8 cellular contexts compared by ENCODE assay signal in the genomic region with DNA sequence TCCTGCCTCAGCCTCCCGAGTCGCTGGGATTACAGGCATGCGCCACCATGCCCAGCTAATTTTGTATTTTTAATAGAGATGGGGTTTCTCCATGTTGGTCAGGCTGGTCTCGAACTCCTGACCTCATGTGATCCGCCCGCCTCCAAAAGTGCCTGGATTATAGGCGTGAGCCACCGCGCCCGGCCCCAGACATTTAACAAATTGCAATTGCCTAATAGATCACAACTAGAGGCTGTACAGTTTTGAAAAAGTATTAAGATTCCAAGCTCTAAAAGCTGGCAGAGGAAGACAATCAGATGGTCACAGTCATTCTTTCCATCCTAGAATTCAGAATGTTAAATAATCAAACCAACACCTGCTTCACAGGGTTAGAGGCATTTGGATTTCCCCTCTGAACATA.
DNase-seq lines count a peak whose midpoint lies in the region; ATAC-seq and TF ChIP-seq lines count a peak whose summit lies in the region.
"Not testable (repeated sequence)": the region's sequence is repeated elsewhere in the genome, so short reads cannot be mapped to it uniquely, and the experiment has no call there.

No MANE protein-coding gene starts in this region.

- not testable (repeated sequence) for H3K9ac ChIP-seq in BLaER1; DND-41 (ENCODE audit: low read depth, low read length)

- POLR2A ChIA-PET in naive thymus-derived CD8-positive, alpha-beta T cell (lab: Charles Lee) = not testable (repeated sequence)

- peaks cover 10% of the 10 kb centered on the region; the same call in 1 of the 2 replicates for H3K36me3 ChIP-seq in BLaER1
- H3K36me3 ChIP-seq in DND-41 (ENCODE audit: insufficient read depth, low read length) = not testable (repeated sequence)

- H3K27me3 ChIP-seq in BLaER1; DND-41 (ENCODE audit: insufficient read depth, low read length, poor library complexity): not testable (repeated sequence)

- intact Hi-C loops in activated CD4-positive, alpha-beta T cell treated with anti-CD3 and anti-CD28 coated beads, Interleukin-2, amount 10 ng/mL, durations not matched to agents 24 days and 14 days (cut with micrococcal nuclease) = loop anchor here (5.0 kb wide), 2 partner anchors 290 to 360 kb away; no protein-coding TSS in a partner anchor
- intact Hi-C loops in activated T-helper 1 cell treated with anti-CD3 and anti-CD28 coated beads, Interleukin-12 subunit alpha, Interleukin-12 subunit beta, Interleukin-2, Interleukin-4 antibody, amounts not matched to agents 30 ng/mL and 10 ng/mL and 1 ng/mL, durations not matched to agents 14 hours and 24 hours and 36 hours (cut with micrococcal nuclease) = loop anchor here (5.0 kb wide), 1 partner anchor 290 kb away; no protein-coding TSS in a partner anchor

- not testable (repeated sequence) for H3K36me3 Mint-ChIP-seq in activated CD4-positive, alpha-beta T cell treated with anti-CD3 and anti-CD28 coated beads, Interleukin-2, amount 10 ng/mL, durations not matched to agents 24 days and 14 days (ENCODE audit: low read depth); activated T-helper 1 cell treated with anti-CD3 and anti-CD28 coated beads, Interleukin-12 subunit alpha, Interleukin-12 subunit beta, Interleukin-2, Interleukin-4 antibody, amounts not matched to agents 30 ng/mL and 10 ng/mL and 1 ng/mL, durations not matched to agents 14 hours and 24 hours and 36 hours (ENCODE audit: low read depth); activated naive CD8-positive, alpha-beta T cell treated with anti-CD3 and anti-CD28 coated beads, Interleukin-2, amount 50 U/mL, for 24 hours (ENCODE audit: low read depth); naive thymus-derived CD8-positive, alpha-beta T cell

- H3K4me1 Mint-ChIP-seq in activated CD4-positive, alpha-beta T cell treated with anti-CD3 and anti-CD28 coated beads, Interleukin-2, amount 10 ng/mL, durations not matched to agents 24 days and 14 days = peaks cover 34% of the 10 kb centered on the region
- peaks cover 36% of the 10 kb centered on the region for H3K4me1 Mint-ChIP-seq in activated T-helper 1 cell treated with anti-CD3 and anti-CD28 coated beads, Interleukin-12 subunit alpha, Interleukin-12 subunit beta, Interleukin-2, Interleukin-4 antibody, amounts not matched to agents 30 ng/mL and 10 ng/mL and 1 ng/mL, durations not matched to agents 14 hours and 24 hours and 36 hours (ENCODE audit: low read depth)
- peaks cover 49% of the 10 kb centered on the region for H3K4me1 Mint-ChIP-seq in activated naive CD8-positive, alpha-beta T cell treated with anti-CD3 and anti-CD28 coated beads, Interleukin-2, amount 50 U/mL, for 24 hours
- H3K4me1 Mint-ChIP-seq in naive thymus-derived CD8-positive, alpha-beta T cell = peaks cover 10 to 57% (median 39%) of the 10 kb centered on the region in 4 donors
- H3K4me1 Mint-ChIP-seq in stimulated activated naive CD8-positive, alpha-beta T cell treated with anti-CD3 and anti-CD28 coated beads, Interleukin-15, amount 100 ng/mL, for 72 hours = peaks cover 64% of the 10 kb centered on the region

- not testable (repeated sequence) for H3K4me3 ChIP-seq in BLaER1
- peak overlapping the region in 1 of 2 experiments; percentile 55; a peak in 1 of 4 replicates for H3K4me3 ChIP-seq in DND-41 (ENCODE audit: low read depth in 1 of 2, low read length in 2 of 2)

- not testable (repeated sequence) for H3K27ac Mint-ChIP-seq in activated CD4-positive, alpha-beta T cell treated with anti-CD3 and anti-CD28 coated beads, Interleukin-2, amount 10 ng/mL, durations not matched to agents 24 days and 14 days; activated T-helper 1 cell treated with anti-CD3 and anti-CD28 coated beads, Interleukin-12 subunit alpha, Interleukin-12 subunit beta, Interleukin-2, Interleukin-4 antibody, amounts not matched to agents 30 ng/mL and 10 ng/mL and 1 ng/mL, durations not matched to agents 14 hours and 24 hours and 36 hours; naive thymus-derived CD8-positive, alpha-beta T cell; stimulated activated naive CD8-positive, alpha-beta T cell treated with anti-CD3 and anti-CD28 coated beads, Interleukin-15, amount 100 ng/mL, for 72 hours
- H3K27ac Mint-ChIP-seq in activated naive CD8-positive, alpha-beta T cell treated with anti-CD3 and anti-CD28 coated beads, Interleukin-2, amount 50 U/mL, for 24 hours = peak overlapping the region; percentile 11

- H3K9me3 ChIP-seq in BLaER1; DND-41 (ENCODE audit: insufficient read depth, low read length, severe bottlenecking): not testable (repeated sequence)

- not testable (repeated sequence) for ATAC-seq in DND-41 (ENCODE audit: insufficient read depth, low read depth); activated naive CD8-positive, alpha-beta T cell treated with anti-CD3 and anti-CD28 coated beads, Interleukin-2, amount 50 U/mL, for 24 hours; naive thymus-derived CD8-positive, alpha-beta T cell; stimulated activated naive CD8-positive, alpha-beta T cell treated with anti-CD3 and anti-CD28 coated beads, Interleukin-15, amount 100 ng/mL, for 72 hours

- H3K27ac ChIP-seq in BLaER1; DND-41 (ENCODE audit: low read length): not testable (repeated sequence)

- not testable (repeated sequence) for DNase-seq in DND-41; activated CD4-positive, alpha-beta T cell treated with anti-CD3 and anti-CD28 coated beads, Interleukin-2, amount 10 ng/mL, durations not matched to agents 24 days and 14 days; activated T-helper 1 cell treated with anti-CD3 and anti-CD28 coated beads, Interleukin-12 subunit alpha, Interleukin-12 subunit beta, Interleukin-2, Interleukin-4 antibody, amounts not matched to agents 30 ng/mL and 10 ng/mL and 1 ng/mL, durations not matched to agents 14 hours and 24 hours and 36 hours (ENCODE audit: low spot score); activated naive CD8-positive, alpha-beta T cell treated with anti-CD3 and anti-CD28 coated beads, Interleukin-2, amount 50 U/mL, for 24 hours; naive thymus-derived CD8-positive, alpha-beta T cell; stimulated activated naive CD8-positive, alpha-beta T cell treated with anti-CD3 and anti-CD28 coated beads, Interleukin-15, amount 100 ng/mL, for 72 hours
- DNase-seq in fibroblast of gingiva (ENCODE audit: low read depth) = peak; percentile 24

- not testable (repeated sequence) for H2AFZ ChIP-seq in DND-41 (ENCODE audit: low read depth, low read length)

- peaks cover 38% of the 10 kb centered on the region for H3K4me1 ChIP-seq in BLaER1
- H3K4me1 ChIP-seq in DND-41 (ENCODE audit: insufficient read depth, low read length) = peaks cover 21% of the 10 kb centered on the region

- H3K4me3 Mint-ChIP-seq in activated CD4-positive, alpha-beta T cell treated with anti-CD3 and anti-CD28 coated beads, Interleukin-2, amount 10 ng/mL, durations not matched to agents 24 days and 14 days = peak overlapping the region; percentile 39
- peak overlapping the region; percentile 33 for H3K4me3 Mint-ChIP-seq in activated T-helper 1 cell treated with anti-CD3 and anti-CD28 coated beads, Interleukin-12 subunit alpha, Interleukin-12 subunit beta, Interleukin-2, Interleukin-4 antibody, amounts not matched to agents 30 ng/mL and 10 ng/mL and 1 ng/mL, durations not matched to agents 14 hours and 24 hours and 36 hours
- peak overlapping the region; percentile 5 for H3K4me3 Mint-ChIP-seq in activated naive CD8-positive, alpha-beta T cell treated with anti-CD3 and anti-CD28 coated beads, Interleukin-2, amount 50 U/mL, for 24 hours
- H3K4me3 Mint-ChIP-seq in naive thymus-derived CD8-positive, alpha-beta T cell = peak overlapping the region in 9 of 10 donors; percentile 6 to 90 (median 40)
- peak overlapping the region; percentile 29 to 49 for H3K4me3 Mint-ChIP-seq in stimulated activated naive CD8-positive, alpha-beta T cell treated with anti-CD3 and anti-CD28 coated beads, Interleukin-15, amount 100 ng/mL, for 72 hours

- not testable (repeated sequence) for TF ChIP-seq CTCF in DND-41 (IDR thresholded peaks at IDR 0.05; ENCODE audit: borderline replicate concordance, extremely low read depth, low read length, poor library complexity, severe bottlenecking)

- H3K4me2 ChIP-seq in BLaER1 (peak overlapping the region; percentile 79), DND-41 (ENCODE audit: insufficient read depth, low read length) (peak overlapping the region; percentile 79; the same call in 1 of the 2 replicates)

- not testable (repeated sequence) for H4K20me1 ChIP-seq in BLaER1
- peaks cover 51% of the 10 kb centered on the region for H4K20me1 ChIP-seq in DND-41 (ENCODE audit: insufficient read depth, low read length)

- not testable (repeated sequence) for H3K9me3 Mint-ChIP-seq in activated CD4-positive, alpha-beta T cell treated with anti-CD3 and anti-CD28 coated beads, Interleukin-2, amount 10 ng/mL, durations not matched to agents 24 days and 14 days; activated T-helper 1 cell treated with anti-CD3 and anti-CD28 coated beads, Interleukin-12 subunit alpha, Interleukin-12 subunit beta, Interleukin-2, Interleukin-4 antibody, amounts not matched to agents 30 ng/mL and 10 ng/mL and 1 ng/mL, durations not matched to agents 14 hours and 24 hours and 36 hours; activated naive CD8-positive, alpha-beta T cell treated with anti-CD3 and anti-CD28 coated beads, Interleukin-2, amount 50 U/mL, for 24 hours; naive thymus-derived CD8-positive, alpha-beta T cell; stimulated activated naive CD8-positive, alpha-beta T cell treated with anti-CD3 and anti-CD28 coated beads, Interleukin-15, amount 100 ng/mL, for 72 hours

- not testable (repeated sequence) for H3K79me2 ChIP-seq in DND-41 (ENCODE audit: insufficient read depth, low read length)

- H3K27me3 Mint-ChIP-seq in activated CD4-positive, alpha-beta T cell treated with anti-CD3 and anti-CD28 coated beads, Interleukin-2, amount 10 ng/mL, durations not matched to agents 24 days and 14 days = peaks cover 21% of the 10 kb centered on the region
- H3K27me3 Mint-ChIP-seq in activated T-helper 1 cell treated with anti-CD3 and anti-CD28 coated beads, Interleukin-12 subunit alpha, Interleukin-12 subunit beta, Interleukin-2, Interleukin-4 antibody, amounts not matched to agents 30 ng/mL and 10 ng/mL and 1 ng/mL, durations not matched to agents 14 hours and 24 hours and 36 hours (ENCODE audit: insufficient read depth) = peaks cover 34% of the 10 kb centered on the region
- not testable (repeated sequence) for H3K27me3 Mint-ChIP-seq in activated naive CD8-positive, alpha-beta T cell treated with anti-CD3 and anti-CD28 coated beads, Interleukin-2, amount 50 U/mL, for 24 hours; naive thymus-derived CD8-positive, alpha-beta T cell; stimulated activated naive CD8-positive, alpha-beta T cell treated with anti-CD3 and anti-CD28 coated beads, Interleukin-15, amount 100 ng/mL, for 72 hours
